8 cellular contexts compared by ENCODE assay signal in genomic region chr1:50969611-50970507, GRCh38. TPM values are rescaled to one million over a fixed set of nuclear protein-coding genes. Genes with fewer than 3 reads are reported as not detected.
DNase-seq lines count a peak whose midpoint lies in the region; ATAC-seq and TF ChIP-seq lines count a peak whose summit lies in the region.

Gene CDKN2C (plus strand): TSS chr1:50970245. CDS start chr1:50970369, 124 bp downstream.

- no peak within 1 kb of the TSS for H3K9ac ChIP-seq in HUES64 (ENCODE audit: low read depth, low read length)

- no peaks in the 10 kb centered on the region for H3K36me3 ChIP-seq in HUES64 (ENCODE audit: insufficient read depth, low read length)
- H3K36me3 ChIP-seq in mucosa of descending colon (ENCODE audit: low read depth): no peaks in the 10 kb centered on the region

- H3K27ac ChIP-seq in HUES64 (ENCODE audit: low read depth, low read length): no peak within 1 kb of the TSS
- peak within 1 kb of the TSS; percentile 71 for H3K27ac ChIP-seq in epithelial cell of prostate

- 1% methylated on average over 44 of the region's 44 CpGs for WGBS in HUES64

- H3K4me1 ChIP-seq in HUES64 (ENCODE audit: insufficient read depth, low read length) (peaks cover 8% of the 10 kb centered on the region; the same call in 1 of the 2 replicates), mucosa of descending colon (ENCODE audit: low read depth) (peaks cover 12% of the 10 kb centered on the region)

- H3K9me3 ChIP-seq in HUES64 (ENCODE audit: insufficient read depth, low read depth, low read length) (no peaks in the 10 kb centered on the region), mucosa of descending colon (no peaks in the 10 kb centered on the region)

- intact Hi-C loops in mucosa of descending colon (cut with DNase I, micrococcal nuclease): no loop called here

- no peak for TF ChIP-seq CTCF in mucosa of descending colon (IDR thresholded peaks at IDR 0.05)

- peak; percentile 57 for DNase-seq in DMS153 (lab: John Stamatoyannopoulos, UW)
- DNase-seq in NOMO-1 treated with dmso at 0.1 percent for 144 hours (lab: John Stamatoyannopoulos, UW; ENCODE audit: unreplicated experiment): peak; percentile 55
- DNase-seq in activated T-cell treated with anti-CD3 and anti-CD28 coated beads for 24 hours (ENCODE audit: low read depth): peak; percentile 33
- no peak for DNase-seq in epithelial cell of prostate (ENCODE audit: low read depth, low spot score)
- peak; percentile 66 to 87 (median 74) for DNase-seq in mucosa of descending colon
- peak; percentile 87 for DNase-seq in superior temporal gyrus (ENCODE audit: extremely low spot score)

- H3K4me3 ChIP-seq in HUES64 (ENCODE audit: low read length) (peak within 1 kb of the TSS; percentile 69), mucosa of descending colon (peak within 1 kb of the TSS; percentile 63)

- H3K27me3 ChIP-seq in HUES64 (ENCODE audit: insufficient read depth, low read length): peaks cover 99% of the 10 kb centered on the region

- ATAC-seq in GM21526 (IDR thresholded peaks at IDR 0.05; ENCODE audit: low FRiP score, unreplicated experiment) (peak; percentile 32), mucosa of descending colon (peak; percentile 45)

RNA-seq across cellular contexts. Expression of gene CDKN2C, which starts in this region (rescaled TPM):
- not detected for polyA plus RNA-seq in HUES64 (2013, experiment 1 of 2)
- 0.32 TPM for polyA plus RNA-seq in HUES64 (2013, experiment 2 of 2)
- total RNA-seq in mucosa of descending colon: 10 to 100 TPM in 2 of 3 donors, 1 to 10 TPM in 1; 4.4 to 20.7 (median 14.8) TPM
